9 cellular contexts compared by ENCODE assay signal in genomic region chr7:77940647-77941046, GRCh38.
A peak's percentile ranks its signal among the peaks of the same experiment; 100 is the strongest.
DNase-seq lines count a peak whose midpoint lies in the region; ATAC-seq and TF ChIP-seq lines count a peak whose summit lies in the region.
"Had no signal": no experiment of that assay in that cellular context is flagged by ENCODE, and none has a peak within 500 bp of the region (broad histone marks: within the 10 kb centered on the region; RNA-seq: fewer than 3 reads in every experiment).

No MANE protein-coding gene starts in this region.

- TF ChIP-seq CTCF in C4-2B (conservative IDR thresholded peaks at IDR 0.05), result peak; percentile 88
- peak; percentile 72 for TF ChIP-seq CTCF in brain microvascular endothelial cell (IDR thresholded peaks at IDR 0.05; ENCODE audit: low read depth, low read length, missing control alignments)
- TF ChIP-seq CTCF in liver (IDR thresholded peaks at IDR 0.05; ENCODE audit: low read depth, low read length, missing input control), result peak; percentile 59

- CTCF ChIA-PET in CD8-positive, alpha-beta memory T cell (lab: Charles Lee), result interaction anchor here (1.2 kb wide), 1 partner anchor 115 kb away, joined by 3 read pairs; no protein-coding TSS in a partner anchor

- DNase-seq in NCI-H2227 treated with DMSO at 0.1 percent for 48 hours (lab: John Stamatoyannopoulos, UW), result peak; percentile 66
- DNase-seq in brain microvascular endothelial cell, result peak; percentile 33
- no peak for DNase-seq in activated gamma-delta T cell treated with Interleukin-2 at 50 U/mL for 16 hours
- no peak for DNase-seq in activated CD4-positive, alpha-beta T cell treated with anti-CD3 and anti-CD28 coated beads for 4 hours
- no peak for DNase-seq in CD8-positive, alpha-beta memory T cell

- H3K36me3 ChIP-seq in brain microvascular endothelial cell (replicated peaks) (no peaks in the 10 kb centered on the region), liver (ENCODE audit: control insufficient read depth in 4 of 4, insufficient read depth in 3 of 4, low read depth in 1 of 4, low read length in 3 of 4) (no peaks in the 10 kb centered on the region)
- no peaks in the 10 kb centered on the region for H3K36me3 ChIP-seq in CD8-positive, alpha-beta memory T cell (ENCODE audit: insufficient read depth, low read length)
- H3K36me3 ChIP-seq: SJSA1 had no signal

- H3K36me3 Mint-ChIP-seq in CD8-positive, alpha-beta memory T cell, result peaks cover 0 to 30% (median 18%) of the 10 kb centered on the region in 3 donors

- peaks cover 2 to 14% (median 2%) of the 10 kb centered on the region in 3 donors for H3K4me1 Mint-ChIP-seq in CD8-positive, alpha-beta memory T cell

- peak; percentile 55 for ATAC-seq in GM18502 (IDR thresholded peaks at IDR 0.05; ENCODE audit: poor library complexity, unreplicated experiment)

- H3K27me3 ChIP-seq in brain microvascular endothelial cell (replicated peaks), result no peaks in the 10 kb centered on the region
- H3K27me3 ChIP-seq in liver (ENCODE audit: control insufficient read depth in 4 of 4, insufficient read depth in 4 of 4, low read length in 3 of 4), result no peaks in the 10 kb centered on the region
- H3K27me3 ChIP-seq in CD8-positive, alpha-beta memory T cell (ENCODE audit: insufficient read depth, low read length, poor library complexity, severe bottlenecking), result no peaks in the 10 kb centered on the region
- H3K27me3 ChIP-seq: SJSA1 had no signal

- no peak overlapping the region for H3K27ac Mint-ChIP-seq in CD8-positive, alpha-beta memory T cell

- no peak overlapping the region for H3K9ac ChIP-seq in liver (ENCODE audit: low read depth in 1 of 2, low read length in 2 of 2)

- in situ Hi-C loops in brain microvascular endothelial cell (cut with HindIII; ENCODE audit: low pct_ligation_motif_present, low sequenced_read_pairs), result no loop called here

- no peaks in the 10 kb centered on the region for H3K9me3 ChIP-seq in liver (ENCODE audit: control insufficient read depth in 4 of 4, low read length in 3 of 4)
- H3K9me3 ChIP-seq in CD8-positive, alpha-beta memory T cell (ENCODE audit: low read length), result no peaks in the 10 kb centered on the region
- H3K9me3 ChIP-seq: SJSA1 had no signal

- no peak overlapping the region for H3K4me3 Mint-ChIP-seq in CD8-positive, alpha-beta memory T cell

- TF ChIP-seq RAD21 in liver (IDR thresholded peaks at IDR 0.05), result peak; percentile 79 to 80

- H3K27ac ChIP-seq in C4-2B (no peak overlapping the region), brain microvascular endothelial cell (no peak overlapping the region), liver (ENCODE audit: low read depth in 1 of 2, low read length in 2 of 2) (no peak overlapping the region)
- H3K27ac ChIP-seq in CD8-positive, alpha-beta memory T cell (ENCODE audit: low read depth, low read length), result no peak overlapping the region
- H3K27ac ChIP-seq: SJSA1 had no signal

- no peaks in the 10 kb centered on the region for H3K9me3 Mint-ChIP-seq in CD8-positive, alpha-beta memory T cell

- H3K27me3 Mint-ChIP-seq in CD8-positive, alpha-beta memory T cell, result no peaks in the 10 kb centered on the region

- H3K4me3 ChIP-seq in brain microvascular endothelial cell (ENCODE audit: low read depth, low read length) (no peak overlapping the region), liver (ENCODE audit: low read depth in 1 of 3, low read length in 3 of 3) (no peak overlapping the region)
- H3K4me3 ChIP-seq in CD8-positive, alpha-beta memory T cell (ENCODE audit: low read length), result no peak overlapping the region
- H3K4me3 ChIP-seq: SJSA1 had no signal

- no peaks in the 10 kb centered on the region for H3K4me1 ChIP-seq in liver (ENCODE audit: control insufficient read depth in 4 of 4, insufficient read depth in 4 of 4, low read length in 3 of 4)
- peaks cover 2% of the 10 kb centered on the region for H3K4me1 ChIP-seq in CD8-positive, alpha-beta memory T cell (ENCODE audit: insufficient read depth, low read length)
- H3K4me1 ChIP-seq: SJSA1 had no signal

- POLR2A ChIA-PET in CD8-positive, alpha-beta memory T cell (lab: Charles Lee), result no interaction called here

TF ChIP-seq in liver, 16 proteins besides CTCF, POLR2A, EP300 and RAD21:
- TF ChIP-seq JUND (IDR thresholded peaks at IDR 0.05) (no peak), HNF4A (conservative IDR thresholded peaks at IDR 0.05) (no peak), FOXA1 (IDR thresholded peaks at IDR 0.05) (no peak), HNF4G (IDR thresholded peaks at IDR 0.05) (no peak), RXRA (IDR thresholded peaks at IDR 0.05) (no peak), YY1 (IDR thresholded peaks at IDR 0.05) (no peak)
- TF ChIP-seq, protein P1, sequence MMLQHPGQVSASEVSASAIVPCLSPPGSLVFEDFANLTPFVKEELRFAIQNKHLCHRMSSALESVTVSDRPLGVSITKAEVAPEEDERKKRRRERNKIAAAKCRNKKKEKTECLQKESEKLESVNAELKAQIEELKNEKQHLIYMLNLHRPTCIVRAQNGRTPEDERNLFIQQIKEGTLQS (IDR thresholded peaks at IDR 0.05), result no peak

Comparison
In these comparisons a context has a peak if more than half of its experiments do, and no peak if none do; other contexts are left out.
1. DNase-seq: peak in NCI-H2227 treated with DMSO at 0.1 percent for 48 hours (single experiment) and brain microvascular endothelial cell (single experiment); none in activated gamma-delta T cell treated with Interleukin-2 at 50 U/mL for 16 hours (single experiment), activated CD4-positive, alpha-beta T cell treated with anti-CD3 and anti-CD28 coated beads for 4 hours (0 of 2) and CD8-positive, alpha-beta memory T cell (0 of 5).
2. Peak in every context shown above with its lines, with median percentiles within 50 percentile points of each other: CTCF ChIP-seq.